ENCODE assay signal across 1 cellular context in genomic region chr5:17308326-17309065, GRCh38.
TF ChIP-seq lines count a peak whose summit lies in the region.

No MANE protein-coding gene starts in this region.

TF ChIP-seq in GM23338, 12 proteins besides CTCF, POLR2A, EP300 and RAD21 (continued from another document):
- TF ChIP-seq REST (IDR thresholded peaks at IDR 0.05; ENCODE audit: unreplicated experiment), result no peak
- no peak for TF ChIP-seq ZNF114 (CRISPR knock-in tag; IDR thresholded peaks at IDR 0.05)
- no peak for TF ChIP-seq ZNF331 (CRISPR knock-in tag; IDR thresholded peaks at IDR 0.05; ENCODE audit: low read depth)
- no peak for TF ChIP-seq POLR2AphosphoS5 (IDR thresholded peaks at IDR 0.05; ENCODE audit: low read depth)
- no peak for TF ChIP-seq ZNF462 (CRISPR knock-in tag; IDR thresholded peaks at IDR 0.05)
- TF ChIP-seq EZH2 (IDR thresholded peaks at IDR 0.05; ENCODE audit: low read depth, unreplicated experiment), result no peak
- TF ChIP-seq EZH2phosphoT487 (IDR thresholded peaks at IDR 0.05; ENCODE audit: unreplicated experiment), result no peak
- no peak for TF ChIP-seq JUNB (IDR thresholded peaks at IDR 0.05; ENCODE audit: unreplicated experiment)
- no peak for TF ChIP-seq CREB1 (CRISPR knock-in tag; IDR thresholded peaks at IDR 0.05; ENCODE audit: low read depth)
- no peak for TF ChIP-seq STAT1 (IDR thresholded peaks at IDR 0.05; ENCODE audit: unreplicated experiment)
